ENCODE assay signal across 24 cellular contexts in genomic region chr10:96421995-96422394, GRCh38.
"Had no signal": no experiment of that assay in that cellular context is flagged by ENCODE, and none has a peak within 500 bp of the region (broad histone marks: within the 10 kb centered on the region; RNA-seq: fewer than 3 reads in every experiment).

No MANE protein-coding gene starts in this region.

- H3K27ac ChIP-seq: hepatocyte, left lung, neutrophil, ovary, psoas muscle, uterus, WERI-Rb-1 had no signal

- H3K4me1 ChIP-seq: psoas muscle, uterus had no signal

- H3K4me2 ChIP-seq: hepatocyte had no signal

- H3K9me3 ChIP-seq: left lung, neutrophil, ovary, psoas muscle, uterus had no signal

- DNase-seq: activated CD4-positive, alpha-beta T cell treated with anti-CD3 and anti-CD28 coated beads, Interleukin-2, amount 10 ng/mL, durations not matched to agents 7 days and 5 days; activated CD4-positive, CD25-positive, alpha-beta regulatory T cell treated with anti-CD3 and anti-CD28 coated beads, Interleukin-2, amount 50 U/mL, for 72 hours; activated CD8-positive, alpha-beta memory T cell treated with anti-CD3 and anti-CD28 coated beads, Interleukin-2, amount 10 ng/mL, durations not matched to agents 7 days and 5 days; activated CD8-positive, alpha-beta T cell treated with anti-CD3 and anti-CD28 coated beads for 36 hours; activated gamma-delta T cell; activated naive CD4-positive, alpha-beta T cell treated with anti-CD3 and anti-CD28 coated beads, Interleukin-2, amount 50 U/mL, for 16 hours; activated naive CD8-positive, alpha-beta T cell treated with anti-CD3 and anti-CD28 coated beads, Interleukin-2, amount 50 U/mL, for 24 hours; effector CD4-positive, alpha-beta T cell; erythroblast; foreskin melanocyte; immature natural killer cell; left lung; mammary epithelial cell; midbrain; natural killer cell; ovary; psoas muscle; right cardiac atrium; stimulated activated CD4-positive, alpha-beta T cell treated with anti-CD3 and anti-CD28 coated beads, Interleukin-1b, Interleukin-23, amount 100 ng/mL, for 48 hours; stimulated activated naive CD8-positive, alpha-beta T cell treated with anti-CD3 and anti-CD28 coated beads, Interleukin-15, amount 100 ng/mL, for 72 hours; uterus; WERI-Rb-1 had no signal

- H3K4me3 ChIP-seq: hepatocyte, left lung, ovary, psoas muscle, uterus had no signal

- H3K79me2 ChIP-seq: hepatocyte had no signal

- H2AFZ ChIP-seq: hepatocyte had no signal

- ATAC-seq: activated CD8-positive, alpha-beta memory T cell treated with anti-CD3 and anti-CD28 coated beads, Interleukin-2, amount 10 ng/mL, durations not matched to agents 7 days and 5 days; activated CD8-positive, alpha-beta T cell treated with anti-CD3 and anti-CD28 coated beads for 36 hours; activated naive CD8-positive, alpha-beta T cell treated with anti-CD3 and anti-CD28 coated beads, Interleukin-2, amount 50 U/mL, for 24 hours; left lung; natural killer cell; psoas muscle; stimulated activated naive CD8-positive, alpha-beta T cell treated with anti-CD3 and anti-CD28 coated beads, Interleukin-15, amount 100 ng/mL, for 72 hours had no signal

- H3K27me3 ChIP-seq: ovary, uterus had no signal

- H3K36me3 ChIP-seq: left lung, neutrophil, ovary, uterus, WERI-Rb-1 had no signal
